In the genomic region with DNA sequence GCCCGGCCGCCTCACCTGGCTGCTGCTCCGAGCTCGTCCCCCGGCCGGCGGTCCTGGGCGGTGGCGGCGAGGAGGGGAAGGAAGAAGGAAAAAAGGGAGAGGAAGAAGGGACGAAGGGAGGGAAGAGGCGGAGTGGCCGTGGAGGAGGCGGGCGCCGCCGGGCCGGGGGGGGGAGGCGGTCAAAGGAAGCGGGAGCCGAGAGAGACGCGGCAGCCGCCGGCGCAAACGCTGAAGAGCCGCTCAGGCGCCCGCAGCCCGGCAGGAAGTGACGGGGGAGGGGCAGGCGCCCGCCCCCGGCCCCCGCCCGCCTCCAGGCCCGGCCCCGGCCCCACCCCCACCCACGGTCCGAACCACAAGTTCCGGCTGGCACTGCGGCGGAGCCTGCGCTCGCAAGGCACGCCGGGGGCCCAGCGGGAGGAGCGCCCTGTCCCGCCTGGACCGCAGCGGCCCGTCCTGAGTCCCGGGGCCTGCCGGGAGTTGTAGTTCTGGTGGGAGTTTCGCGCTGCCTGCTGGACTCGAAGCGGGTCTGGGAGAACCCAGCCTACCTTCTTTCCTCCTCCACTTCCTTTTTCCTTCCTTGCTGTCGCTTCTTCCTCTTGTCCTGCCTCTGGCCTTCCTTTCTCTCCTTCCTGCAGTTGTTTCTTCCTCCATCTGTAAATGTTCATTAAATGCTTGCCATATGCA, we compare ENCODE assay signal across 1 cellular context.
TF ChIP-seq lines count a peak whose summit lies in the region.

A gene with protein sequence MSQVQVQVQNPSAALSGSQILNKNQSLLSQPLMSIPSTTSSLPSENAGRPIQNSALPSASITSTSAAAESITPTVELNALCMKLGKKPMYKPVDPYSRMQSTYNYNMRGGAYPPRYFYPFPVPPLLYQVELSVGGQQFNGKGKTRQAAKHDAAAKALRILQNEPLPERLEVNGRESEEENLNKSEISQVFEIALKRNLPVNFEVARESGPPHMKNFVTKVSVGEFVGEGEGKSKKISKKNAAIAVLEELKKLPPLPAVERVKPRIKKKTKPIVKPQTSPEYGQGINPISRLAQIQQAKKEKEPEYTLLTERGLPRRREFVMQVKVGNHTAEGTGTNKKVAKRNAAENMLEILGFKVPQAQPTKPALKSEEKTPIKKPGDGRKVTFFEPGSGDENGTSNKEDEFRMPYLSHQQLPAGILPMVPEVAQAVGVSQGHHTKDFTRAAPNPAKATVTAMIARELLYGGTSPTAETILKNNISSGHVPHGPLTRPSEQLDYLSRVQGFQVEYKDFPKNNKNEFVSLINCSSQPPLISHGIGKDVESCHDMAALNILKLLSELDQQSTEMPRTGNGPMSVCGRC (minus strand): TSS at position 234 of the 684 bp plus-strand sequence. CDS start 22,133 bp downstream, outside the sequence.

TF ChIP-seq in K562, 482 proteins besides CTCF, POLR2A, EP300 and RAD21 (continued from another document):
- TF ChIP-seq, protein P1, sequence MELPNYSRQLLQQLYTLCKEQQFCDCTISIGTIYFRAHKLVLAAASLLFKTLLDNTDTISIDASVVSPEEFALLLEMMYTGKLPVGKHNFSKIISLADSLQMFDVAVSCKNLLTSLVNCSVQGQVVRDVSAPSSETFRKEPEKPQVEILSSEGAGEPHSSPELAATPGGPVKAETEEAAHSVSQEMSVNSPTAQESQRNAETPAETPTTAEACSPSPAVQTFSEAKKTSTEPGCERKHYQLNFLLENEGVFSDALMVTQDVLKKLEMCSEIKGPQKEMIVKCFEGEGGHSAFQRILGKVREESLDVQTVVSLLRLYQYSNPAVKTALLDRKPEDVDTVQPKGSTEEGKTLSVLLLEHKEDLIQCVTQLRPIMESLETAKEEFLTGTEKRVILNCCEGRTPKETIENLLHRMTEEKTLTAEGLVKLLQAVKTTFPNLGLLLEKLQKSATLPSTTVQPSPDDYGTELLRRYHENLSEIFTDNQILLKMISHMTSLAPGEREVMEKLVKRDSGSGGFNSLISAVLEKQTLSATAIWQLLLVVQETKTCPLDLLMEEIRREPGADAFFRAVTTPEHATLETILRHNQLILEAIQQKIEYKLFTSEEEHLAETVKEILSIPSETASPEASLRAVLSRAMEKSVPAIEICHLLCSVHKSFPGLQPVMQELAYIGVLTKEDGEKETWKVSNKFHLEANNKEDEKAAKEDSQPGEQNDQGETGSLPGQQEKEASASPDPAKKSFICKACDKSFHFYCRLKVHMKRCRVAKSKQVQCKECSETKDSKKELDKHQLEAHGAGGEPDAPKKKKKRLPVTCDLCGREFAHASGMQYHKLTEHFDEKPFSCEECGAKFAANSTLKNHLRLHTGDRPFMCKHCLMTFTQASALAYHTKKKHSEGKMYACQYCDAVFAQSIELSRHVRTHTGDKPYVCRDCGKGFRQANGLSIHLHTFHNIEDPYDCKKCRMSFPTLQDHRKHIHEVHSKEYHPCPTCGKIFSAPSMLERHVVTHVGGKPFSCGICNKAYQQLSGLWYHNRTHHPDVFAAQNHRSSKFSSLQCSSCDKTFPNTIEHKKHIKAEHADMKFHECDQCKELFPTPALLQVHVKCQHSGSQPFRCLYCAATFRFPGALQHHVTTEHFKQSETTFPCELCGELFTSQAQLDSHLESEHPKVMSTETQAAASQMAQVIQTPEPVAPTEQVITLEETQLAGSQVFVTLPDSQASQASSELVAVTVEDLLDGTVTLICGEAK (IDR thresholded peaks at IDR 0.05), result peak; percentile 71
- TF ChIP-seq, protein P1 (CRISPR knock-in tag; IDR thresholded peaks at IDR 0.05), result no peak
- no peak for TF ChIP-seq ZNF79 (CRISPR knock-in tag; IDR thresholded peaks at IDR 0.05; ENCODE audit: low read depth)
- 0 out of 2 replicates have a peak, but pooled peaks have one; percentile 10 for TF ChIP-seq TOE1 (IDR thresholded peaks at IDR 0.05; ENCODE audit: borderline replicate concordance)
- no peak for TF ChIP-seq TOE1 (CRISPR knock-in tag; IDR thresholded peaks at IDR 0.05; ENCODE audit: borderline replicate concordance, low read depth)
- peak in 1 of 2 experiments; percentile 44; a peak in 1 of 4 replicates for TF ChIP-seq FOXK2 (conservative IDR thresholded peaks at IDR 0.05 in 1 of 2, IDR thresholded peaks at IDR 0.05 in 1 of 2; ENCODE audit: low read depth in 2 of 2)
- 0 out of 4 replicates have a peak, but pooled peaks have one; percentile 32 to 61 for TF ChIP-seq NONO (IDR thresholded peaks at IDR 0.05; ENCODE audit: low read depth in 2 of 2, low read length in 1 of 2)
- 0 out of 2 replicates have a peak, but pooled peaks have one; percentile 2 for TF ChIP-seq ZKSCAN1 (IDR thresholded peaks at IDR 0.05; ENCODE audit: low read depth, low read length)
- TF ChIP-seq JUND (IDR thresholded peaks at IDR 0.05; ENCODE audit: borderline replicate concordance, low read depth, low read length), result peak; percentile 41; the same call in 1 of the 2 replicates
- no peak; the same call in 2 of the 3 replicates for TF ChIP-seq JUND (tag; IDR thresholded peaks at IDR 0.05; ENCODE audit: borderline replicate concordance, low read depth, low read length)
- TF ChIP-seq ELF1 (tag; IDR thresholded peaks at IDR 0.05), result peak; percentile 76
- TF ChIP-seq EGR1 (conservative IDR thresholded peaks at IDR 0.05), result peak; percentile 30; the same call in 1 of the 2 replicates
- TF ChIP-seq GATA2 (CRISPR knock-in tag; IDR thresholded peaks at IDR 0.05), result no peak
